Comparison of ENCODE assay signal across 33 cellular contexts in genomic region chr2:86239745-86240144, GRCh38.
"Had no signal": no experiment of that assay in that cellular context is flagged by ENCODE, and none has a peak within 500 bp of the region (broad histone marks: within the 10 kb centered on the region; RNA-seq: fewer than 3 reads in every experiment).

No MANE protein-coding gene starts in this region.

- H3K4me2 ChIP-seq: PC-9 had no signal

- DNase-seq: activated CD4-positive, alpha-beta memory T cell treated with anti-CD3 and anti-CD28 coated beads, Interleukin-2, amount 10 ng/mL, durations not matched to agents 7 days and 5 days; activated CD4-positive, alpha-beta T cell treated with anti-CD3 and anti-CD28 coated beads for 1 hour; activated CD4-positive, alpha-beta T cell treated with anti-CD3 and anti-CD28 coated beads for 48 hours; activated CD4-positive, CD25-positive, alpha-beta regulatory T cell; activated CD8-positive, alpha-beta memory T cell treated with anti-CD3 and anti-CD28 coated beads for 24 hours; activated CD8-positive, alpha-beta memory T cell treated with anti-CD3 and anti-CD28 coated beads, Interleukin-2, amount 10 ng/mL, durations not matched to agents 7 days and 5 days; activated CD8-positive, alpha-beta memory T cell treated with anti-CD3 and anti-CD28 coated beads, Interleukin-2, amount 50 U/mL, for 48 hours; activated effector memory CD4-positive, alpha-beta T cell treated with anti-CD3 and anti-CD28 coated beads, Interleukin-2, amount 50 U/mL, for 16 hours; activated naive CD4-positive, alpha-beta T cell; activated T-cell treated with anti-CD3 and anti-CD28 coated beads, Interleukin-2, amount 50 U/mL, for 48 hours; adrenal gland; body of pancreas; NCI-H1092 treated with DMSO at 0.1 percent for 48 hours; NCI-H1417; NCI-H187 treated with DMSO at 0.1 percent for 48 hours; NCI-H2081; NCI-H226; NCI-H446 treated with DMSO at 0.1 percent for 48 hours; NCI-H524; NK-92 treated with Interleukin-12 subunit alpha and Interleukin-12 subunit beta, amount 100 ng/mL, for 24 hours; PC-9; SIG-M5; T-cell; T-helper 17 cell; T1000; WERI-Rb-1 had no signal

- H3K9me3 Mint-ChIP-seq: activated CD4-positive, alpha-beta memory T cell treated with anti-CD3 and anti-CD28 coated beads, Interleukin-2, amount 10 ng/mL, durations not matched to agents 7 days and 5 days; activated naive CD4-positive, alpha-beta T cell treated with anti-CD3 and anti-CD28 coated beads, Interleukin-2, amount 50 U/mL, for 72 hours; activated T-helper 17 cell treated with anti-CD3 and anti-CD28 coated beads, Interleukin-2, amount 50 U/mL, for 72 hours; T-cell had no signal

- H3K27ac ChIP-seq: adrenal gland, body of pancreas, breast epithelium, PC-9, RWPE1, WERI-Rb-1 had no signal

- H3K4me3 Mint-ChIP-seq: activated CD4-positive, alpha-beta memory T cell treated with anti-CD3 and anti-CD28 coated beads, Interleukin-2, amount 10 ng/mL, durations not matched to agents 7 days and 5 days; activated CD8-positive, alpha-beta memory T cell treated with anti-CD3 and anti-CD28 coated beads, Interleukin-2, amount 10 ng/mL, durations not matched to agents 7 days and 5 days; activated T-helper 17 cell treated with anti-CD3 and anti-CD28 coated beads, Interleukin-2, amount 50 U/mL, for 72 hours; T-cell; T-helper 17 cell had no signal

- H3K36me3 Mint-ChIP-seq: activated naive CD4-positive, alpha-beta T cell treated with anti-CD3 and anti-CD28 coated beads, Interleukin-2, amount 50 U/mL, for 72 hours; T-cell had no signal

- H3K27me3 Mint-ChIP-seq: activated T-helper 17 cell treated with anti-CD3 and anti-CD28 coated beads, Interleukin-2, amount 50 U/mL, for 72 hours had no signal

- H3K27ac Mint-ChIP-seq: activated CD4-positive, alpha-beta memory T cell treated with anti-CD3 and anti-CD28 coated beads, Interleukin-2, amount 10 ng/mL, durations not matched to agents 7 days and 5 days; activated CD8-positive, alpha-beta memory T cell treated with anti-CD3 and anti-CD28 coated beads, Interleukin-2, amount 10 ng/mL, durations not matched to agents 7 days and 5 days; activated naive CD4-positive, alpha-beta T cell treated with anti-CD3 and anti-CD28 coated beads, Interleukin-2, amount 50 U/mL, for 72 hours; activated T-helper 17 cell treated with anti-CD3 and anti-CD28 coated beads, Interleukin-2, amount 50 U/mL, for 72 hours; T-cell; T-helper 17 cell had no signal

- H3K36me3 ChIP-seq: adrenal gland, breast epithelium, WERI-Rb-1 had no signal

- H2AFZ ChIP-seq: PC-9 had no signal

- H3K27me3 ChIP-seq: adrenal gland, body of pancreas, breast epithelium had no signal

- H3K4me3 ChIP-seq: adrenal gland, body of pancreas, breast epithelium, K562, PC-9 had no signal

- ATAC-seq: activated CD8-positive, alpha-beta memory T cell treated with anti-CD3 and anti-CD28 coated beads, Interleukin-2, amount 10 ng/mL, durations not matched to agents 7 days and 5 days; activated naive CD4-positive, alpha-beta T cell treated with anti-CD3 and anti-CD28 coated beads, Interleukin-2, amount 50 U/mL, for 72 hours; activated T-helper 17 cell treated with anti-CD3 and anti-CD28 coated beads, Interleukin-2, amount 50 U/mL, for 72 hours; body of pancreas; K562; Right ventricle myocardium inferior; SK-N-SH treated with all-trans-retinoic acid at 6 μM for 48 hours; T-cell; T-helper 17 cell had no signal

- H3K4me1 ChIP-seq: adrenal gland, breast epithelium had no signal

- H3K9me3 ChIP-seq: adrenal gland, body of pancreas, breast epithelium had no signal
